In the genomic region with DNA sequence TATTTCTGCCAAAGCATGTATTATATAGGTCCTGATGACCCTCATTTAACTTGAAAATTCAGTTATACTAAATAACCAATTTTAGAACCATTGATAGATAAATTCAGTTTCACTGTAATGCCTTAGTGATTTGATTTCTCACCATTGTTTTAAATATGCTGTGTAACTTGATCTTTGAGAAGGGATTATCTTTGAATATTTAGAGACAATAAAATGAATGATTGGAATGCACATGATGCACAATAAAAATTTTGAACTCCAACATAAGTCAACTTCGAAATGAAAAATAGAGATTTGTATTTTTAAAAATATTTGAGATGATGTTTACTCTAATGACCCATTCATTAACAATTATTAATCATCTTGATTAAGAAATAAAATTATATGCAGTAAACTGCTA, we compare ENCODE assay signal across 6 cellular contexts.
"Had no signal": no experiment of that assay in that cellular context is flagged by ENCODE, and none has a peak within 500 bp of the region (broad histone marks: within the 10 kb centered on the region; RNA-seq: fewer than 3 reads in every experiment).

No MANE protein-coding gene starts in this region.

- FAIRE-seq: HepG2, HTR-8/SVneo, K562 had no signal

- DNase-seq: IMR-90, KBM-7 had no signal

- ATAC-seq: HepG2, K562 had no signal

- H3K4me3 ChIP-seq: K562 had no signal

- H3K27ac ChIP-seq: HL-60 had no signal
